ENCODE assay signal across 2 cellular contexts in genomic region chr19:3239367-3239766, GRCh38.
TF ChIP-seq lines count a peak whose summit lies in the region.

No MANE protein-coding gene starts in this region.

TF ChIP-seq in HEK293, 187 proteins besides CTCF, POLR2A, EP300 and RAD21:
- no peak for TF ChIP-seq ZBTB1 (tag by site-specific recombination; IDR thresholded peaks at IDR 0.05)
- peak; percentile 69; the same call in 1 of the 2 replicates for TF ChIP-seq ZNF121 (tag by site-specific recombination; IDR thresholded peaks at IDR 0.05)

TF ChIP-seq in K562, 482 proteins besides CTCF, POLR2A, EP300 and RAD21:
- TF ChIP-seq POLR3G (IDR thresholded peaks at IDR 0.05; ENCODE audit: extremely low read depth, insufficient read length, insufficient replicate concordance) (no peak), ZNF121 (CRISPR knock-in tag; conservative IDR thresholded peaks at IDR 0.05) (peak; percentile 84)
